Comparison of ENCODE assay signal across 1 cellular context in the genomic region with DNA sequence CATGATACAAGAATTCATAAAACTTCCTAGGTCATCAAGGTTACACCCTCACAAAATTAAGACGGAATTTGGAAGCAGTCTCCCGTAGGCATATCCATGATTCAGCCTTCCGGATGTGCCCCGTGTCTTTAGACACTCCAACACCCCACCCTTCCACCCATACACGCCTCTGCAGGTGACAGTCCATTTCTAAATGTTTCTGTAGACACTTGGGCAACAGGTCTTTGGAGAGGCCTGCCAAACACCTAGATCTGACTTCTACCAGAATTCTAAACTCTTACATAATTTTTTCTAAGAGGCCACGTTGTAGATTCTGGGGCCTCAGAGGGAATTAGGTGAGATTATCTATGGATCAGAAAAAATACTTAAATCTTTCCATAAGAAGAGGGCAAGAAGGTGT.
TF ChIP-seq lines count a peak whose summit lies in the region.

No MANE protein-coding gene starts in this region.

TF ChIP-seq in A549, 52 proteins besides CTCF, POLR2A, EP300 and RAD21 (continued from another document):
- TF ChIP-seq ZFP36 (IDR thresholded peaks at IDR 0.05; ENCODE audit: borderline replicate concordance, partially characterized antibody) (no peak), BCL3 (IDR thresholded peaks at IDR 0.05) (no peak), HOXB5 (CRISPR knock-in tag; IDR thresholded peaks at IDR 0.05) (0 out of 2 replicates have a peak, but pooled peaks have one; percentile 56), CEBPB (IDR thresholded peaks at IDR 0.05) (peak; percentile 55 to 87; a peak in 3 of 4 replicates), NPAS2 (CRISPR knock-in tag; IDR thresholded peaks at IDR 0.05; ENCODE audit: borderline replicate concordance) (no peak), HEYL (CRISPR knock-in tag; IDR thresholded peaks at IDR 0.05) (no peak)
